Comparison of ENCODE assay signal across 12 cellular contexts in the genomic region with DNA sequence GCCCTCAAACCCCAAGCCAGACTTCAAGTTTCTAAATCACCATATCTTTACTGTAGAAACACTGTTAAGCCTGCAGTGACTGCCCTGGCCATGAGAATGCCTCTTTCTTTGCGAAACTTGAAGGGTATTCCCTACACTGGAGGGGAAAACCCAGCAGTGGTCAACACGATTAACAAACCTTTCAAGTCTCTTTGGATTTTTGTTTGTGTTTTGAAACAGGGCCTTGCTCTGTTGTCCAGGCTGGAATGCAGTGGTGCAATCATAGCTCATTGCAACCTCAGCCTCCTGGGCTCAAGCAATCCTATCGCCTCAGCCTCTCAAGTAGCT.
DNase-seq lines count a peak whose midpoint lies in the region; ATAC-seq lines count a peak whose summit lies in the region.
"Had no signal": no experiment of that assay in that cellular context is flagged by ENCODE, and none has a peak within 500 bp of the region (broad histone marks: within the 10 kb centered on the region; RNA-seq: fewer than 3 reads in every experiment).

No MANE protein-coding gene starts in this region.

- peaks cover 4% of the 10 kb centered on the region for H3K4me1 Mint-ChIP-seq in memory B cell

- no peaks in the 10 kb centered on the region for H3K9me3 Mint-ChIP-seq in memory B cell
- H3K9me3 Mint-ChIP-seq: CD8-positive, alpha-beta T cell had no signal

- H3K27ac Mint-ChIP-seq in memory B cell: no peak overlapping the region
- H3K27ac Mint-ChIP-seq: CD8-positive, alpha-beta T cell had no signal

- DNase-seq in memory B cell (ENCODE audit: low spot score in 2 of 2) (no peak), Kasumi-1 (lab: John Stamatoyannopoulos, UW) (no peak), UCSD-AML1 (lab: John Stamatoyannopoulos, UW; ENCODE audit: unreplicated experiment) (no peak), EL (no peak), KG1 (lab: John Stamatoyannopoulos, UW) (no peak)
- DNase-seq: CD8-positive, alpha-beta T cell; Karpas-422; stimulated activated CD4-positive, alpha-beta T cell treated with anti-CD3 and anti-CD28 coated beads, Interleukin-2, amount 100 ng/mL, for 48 hours; upper lobe of right lung had no signal

- H3K4me3 Mint-ChIP-seq in memory B cell: no peak overlapping the region
- H3K4me3 Mint-ChIP-seq: CD8-positive, alpha-beta T cell had no signal

- ATAC-seq in GM18511 (IDR thresholded peaks at IDR 0.05; ENCODE audit: unreplicated experiment): peak; percentile 86
- peak; percentile 69 for ATAC-seq in GM21447 (IDR thresholded peaks at IDR 0.05; ENCODE audit: unreplicated experiment)
- peak; percentile 49 for ATAC-seq in HG03175 (IDR thresholded peaks at IDR 0.05; ENCODE audit: unreplicated experiment)
- peak; percentile 47 for ATAC-seq in memory B cell (ENCODE audit: low read depth)
- ATAC-seq: CD8-positive, alpha-beta T cell; upper lobe of right lung had no signal

- no peaks in the 10 kb centered on the region for H3K36me3 Mint-ChIP-seq in memory B cell
- H3K36me3 Mint-ChIP-seq: CD8-positive, alpha-beta T cell had no signal

- H3K27me3 Mint-ChIP-seq in memory B cell: peaks cover 2% of the 10 kb centered on the region
